ENCODE assay signal across 13 cellular contexts in genomic region chr4:53734584-53735363, GRCh38.
A peak's percentile ranks its signal among the peaks of the same experiment; 100 is the strongest.
DNase-seq lines count a peak whose midpoint lies in the region; ATAC-seq and TF ChIP-seq lines count a peak whose summit lies in the region.
"Had no signal": no experiment of that assay in that cellular context is flagged by ENCODE, and none has a peak within 500 bp of the region (broad histone marks: within the 10 kb centered on the region; RNA-seq: fewer than 3 reads in every experiment).

No MANE protein-coding gene starts in this region.

- no peaks in the 10 kb centered on the region for H3K27me3 Mint-ChIP-seq in endodermal cell (ENCODE audit: insufficient read depth)

- H3K4me3 ChIP-seq in RWPE2 (ENCODE audit: severe bottlenecking) (no peak overlapping the region), osteoblast (ENCODE audit: insufficient read depth, low read length) (peak overlapping the region; percentile 41), endodermal cell (ENCODE audit: low read length) (no peak overlapping the region)
- H3K4me3 ChIP-seq: SK-N-MC had no signal

- DNase-seq in HCEC 1CT (peak; percentile 68), RWPE2 (ENCODE audit: low spot score) (no peak), epithelial cell of prostate (ENCODE audit: low read depth, low spot score) (no peak), osteoblast (ENCODE audit: insufficient read length, low spot score, missing footprints) (peak; percentile 5), caudate nucleus (lab: John Stamatoyannopoulos, UW) (no peak), endodermal cell (no peak), left lobe of liver (ENCODE audit: low spot score) (no peak), RPMI8226 (no peak)
- DNase-seq: activated CD4-positive, CD25-positive, alpha-beta regulatory T cell; activated T-cell treated with anti-CD3 and anti-CD28 coated beads for 4 hours; NCI-H526; retina had no signal

- H3K27ac ChIP-seq in RWPE2 (ENCODE audit: poor library complexity, severe bottlenecking), result peak overlapping the region; percentile 95
- H3K27ac ChIP-seq in epithelial cell of prostate, result peak overlapping the region; percentile 67
- peak overlapping the region; percentile 81 for H3K27ac ChIP-seq in osteoblast (ENCODE audit: low read depth, low read length)
- H3K27ac ChIP-seq in caudate nucleus (ENCODE audit: low read depth, low read length), result no peak overlapping the region
- H3K27ac ChIP-seq in endodermal cell (ENCODE audit: low read depth, low read length), result no peak overlapping the region
- H3K27ac ChIP-seq: SK-N-MC had no signal

- no peaks in the 10 kb centered on the region for H3K79me2 ChIP-seq in osteoblast (ENCODE audit: insufficient read depth, low read length)

- no peaks in the 10 kb centered on the region for H3K9me3 Mint-ChIP-seq in endodermal cell

- H3K9ac ChIP-seq in endodermal cell (ENCODE audit: extremely low read depth, low read length, poor library complexity, severe bottlenecking), result no peak overlapping the region

- H3K4me2 ChIP-seq in osteoblast (ENCODE audit: insufficient read depth, low read length), result peak overlapping the region; percentile 66

- no peak for TF ChIP-seq CTCF in RWPE2 (IDR thresholded peaks at IDR 0.05; ENCODE audit: poor library complexity, severe bottlenecking)
- TF ChIP-seq CTCF in osteoblast (IDR thresholded peaks at IDR 0.05; ENCODE audit: extremely low read depth, low read depth, low read length), result no peak
- no peak for TF ChIP-seq CTCF in endodermal cell (conservative IDR thresholded peaks at IDR 0.05)

- no peaks in the 10 kb centered on the region for H4K20me1 ChIP-seq in osteoblast (ENCODE audit: insufficient read depth, low read length)

- H3K4me1 Mint-ChIP-seq in endodermal cell, result peaks cover 5% of the 10 kb centered on the region

- no peaks in the 10 kb centered on the region for H3K36me3 Mint-ChIP-seq in endodermal cell (ENCODE audit: low read depth)

- whole genome bisulfite sequencing in endodermal cell (ENCODE audit: insufficient coverage in 1 of 2, insufficient read length in 1 of 2), 2 experiments, result 94% methylated on average over 2 of the region's 3 CpGs; no CpG with 5 or more reads in 1 of the 2 experiments

- H3K4me3 Mint-ChIP-seq in endodermal cell, result no peak overlapping the region

- H3K27ac Mint-ChIP-seq in endodermal cell, result no peak overlapping the region

- H3K36me3 ChIP-seq in RWPE2 (ENCODE audit: low read depth) (no peaks in the 10 kb centered on the region), osteoblast (ENCODE audit: insufficient read depth, low read length) (no peaks in the 10 kb centered on the region), endodermal cell (ENCODE audit: control insufficient read depth, insufficient read depth, low read length) (no peaks in the 10 kb centered on the region)

- peak; percentile 79 for ATAC-seq in RWPE2 (ENCODE audit: low read depth)
- no peak for ATAC-seq in left lobe of liver

- H3K9me3 ChIP-seq in RWPE2 (ENCODE audit: severe bottlenecking) (peaks cover 2% of the 10 kb centered on the region), osteoblast (ENCODE audit: low read depth, low read length) (no peaks in the 10 kb centered on the region), endodermal cell (ENCODE audit: control insufficient read depth, low read length) (no peaks in the 10 kb centered on the region)

- H3K4me1 ChIP-seq in RWPE2 (ENCODE audit: insufficient read depth, poor library complexity, severe bottlenecking) (peaks cover 21% of the 10 kb centered on the region), osteoblast (ENCODE audit: insufficient read depth, low read length) (peaks cover 25% of the 10 kb centered on the region), endodermal cell (ENCODE audit: control insufficient read depth, insufficient read depth, low read length) (peaks cover 3% of the 10 kb centered on the region)

- no peak overlapping the region for H2AFZ ChIP-seq in osteoblast (ENCODE audit: low read length)

- no peaks in the 10 kb centered on the region for H3K27me3 ChIP-seq in RWPE2 (ENCODE audit: insufficient read depth, poor library complexity, severe bottlenecking)
- H3K27me3 ChIP-seq in osteoblast (ENCODE audit: insufficient read depth, low read length), result no peaks in the 10 kb centered on the region
- H3K27me3 ChIP-seq in endodermal cell (ENCODE audit: control insufficient read depth, insufficient read depth, low read length, poor library complexity, severe bottlenecking), result no peaks in the 10 kb centered on the region

Comparison
In these comparisons a context has a peak if more than half of its experiments do, and no peak if none do; other contexts are left out.
1. DNase-seq: peak in HCEC 1CT (single experiment) and osteoblast (single experiment); none in RWPE2 (single experiment), epithelial cell of prostate (single experiment), caudate nucleus (0 of 61), endodermal cell (single experiment), left lobe of liver (single experiment) and RPMI8226 (single experiment).
2. H3K27ac ChIP-seq: peak in RWPE2 (single experiment), epithelial cell of prostate (single experiment) and osteoblast (single experiment); none in caudate nucleus (single experiment) and endodermal cell (single experiment).